8 cellular contexts compared by ENCODE assay signal in genomic region chr2:75199428-75200011, GRCh38. TPM values are rescaled to one million over a fixed set of nuclear protein-coding genes. Genes with fewer than 3 reads are reported as not detected.
A peak's percentile ranks its signal among the peaks of the same experiment; 100 is the strongest.
DNase-seq lines count a peak whose midpoint lies in the region; ATAC-seq and TF ChIP-seq lines count a peak whose summit lies in the region.

A gene with protein sequence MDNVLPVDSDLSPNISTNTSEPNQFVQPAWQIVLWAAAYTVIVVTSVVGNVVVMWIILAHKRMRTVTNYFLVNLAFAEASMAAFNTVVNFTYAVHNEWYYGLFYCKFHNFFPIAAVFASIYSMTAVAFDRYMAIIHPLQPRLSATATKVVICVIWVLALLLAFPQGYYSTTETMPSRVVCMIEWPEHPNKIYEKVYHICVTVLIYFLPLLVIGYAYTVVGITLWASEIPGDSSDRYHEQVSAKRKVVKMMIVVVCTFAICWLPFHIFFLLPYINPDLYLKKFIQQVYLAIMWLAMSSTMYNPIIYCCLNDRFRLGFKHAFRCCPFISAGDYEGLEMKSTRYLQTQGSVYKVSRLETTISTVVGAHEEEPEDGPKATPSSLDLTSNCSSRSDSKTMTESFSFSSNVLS (minus strand): TSS chr2:75199520. CDS start chr2:75198934, 586 bp downstream.

- H3K4me3 Mint-ChIP-seq in T-cell: peak within 1 kb of the TSS; percentile 46 to 70 (median 53)

- H3K9me3 Mint-ChIP-seq in T-cell: no peaks in the 10 kb centered on the region

- H3K27ac Mint-ChIP-seq in T-cell: peak within 1 kb of the TSS in 1 of 2 donors; percentile 45

- POLR2A ChIA-PET in T-cell (lab: Charles Lee): no interaction called here

- H3K4me1 ChIP-seq in breast epithelium: peaks cover 4 to 6% of the 10 kb centered on the region in 2 donors

- peak within 1 kb of the TSS; percentile 27 to 65 (median 48) for H3K4me3 ChIP-seq in breast epithelium

- CTCF ChIA-PET in T-cell (lab: Charles Lee): interaction anchor here (0.6 to 1.2 kb wide), 2 partner anchors 174 to 267 kb away, joined by 3 read pairs; no protein-coding TSS in a partner anchor

- peaks cover 0 to 34% of the 10 kb centered on the region in 2 donors for H3K27me3 ChIP-seq in breast epithelium

- H3K36me3 ChIP-seq in breast epithelium: no peaks in the 10 kb centered on the region

- DNase-seq in AG09319 (ENCODE audit: extremely low read depth, low read depth) (peak; percentile 50), T-cell (peak in 33 of 34 experiments; percentile 6 to 61 (median 36)), breast epithelium (ENCODE audit: low spot score in 2 of 2) (peak; percentile 46 to 58), inferior parietal cortex (ENCODE audit: extremely low spot score) (peak; percentile 57), smooth muscle cell of the brain vasculature (ENCODE audit: low read depth, low spot score) (peak; percentile 10)

- no peaks in the 10 kb centered on the region for H3K36me3 Mint-ChIP-seq in T-cell

- H3K27ac ChIP-seq in breast epithelium: peak within 1 kb of the TSS in 1 of 2 donors; percentile 27

- H3K4me1 Mint-ChIP-seq in T-cell: peaks cover 0 to 20% (median 10%) of the 10 kb centered on the region in 3 donors

- H3K27me3 Mint-ChIP-seq in T-cell: peaks cover 56 to 74% of the 10 kb centered on the region in 2 donors

- ATAC-seq in GM18519 (IDR thresholded peaks at IDR 0.05; ENCODE audit: low FRiP score, unreplicated experiment) (peak; percentile 60), HG03280 (IDR thresholded peaks at IDR 0.05; ENCODE audit: unreplicated experiment) (peak; percentile 44), T-cell (replicated peaks in 1 of 4) (peak; percentile 19 to 92 (median 40)), GM18511 (IDR thresholded peaks at IDR 0.05; ENCODE audit: unreplicated experiment) (no peak)

- H3K9me3 ChIP-seq in breast epithelium: no peaks in the 10 kb centered on the region

- no peak for TF ChIP-seq POLR2A in breast epithelium (IDR thresholded peaks at IDR 0.05)

- intact Hi-C loops in breast epithelium (cut with DNase I; ENCODE audit: low total_unique reads): loop anchor here (10.0 kb wide), 1 partner anchor 905 kb away; no protein-coding TSS in a partner anchor

- peak; percentile 90 for TF ChIP-seq CTCF in AG09319 (IDR thresholded peaks at IDR 0.05; ENCODE audit: low read depth, low read length)
- TF ChIP-seq CTCF in breast epithelium (IDR thresholded peaks at IDR 0.05): peak in 2 of 3 donors; percentile 13 to 32

RNA-seq across cellular contexts. Expression of the gene that starts here (rescaled TPM):
- not detected for total RNA-seq in T-cell
- total RNA-seq in breast epithelium: 1 to 10 TPM; 1.3 to 5.9 (median 2.4) TPM

Comparison
In these comparisons a context has a peak if more than half of its experiments do, and no peak if none do; other contexts are left out.
1. Peak in DNase-seq and ATAC-seq in T-cell; RNA of the gene not detected or under 1 TPM.